ENCODE assay signal across 1 cellular context in the genomic region with DNA sequence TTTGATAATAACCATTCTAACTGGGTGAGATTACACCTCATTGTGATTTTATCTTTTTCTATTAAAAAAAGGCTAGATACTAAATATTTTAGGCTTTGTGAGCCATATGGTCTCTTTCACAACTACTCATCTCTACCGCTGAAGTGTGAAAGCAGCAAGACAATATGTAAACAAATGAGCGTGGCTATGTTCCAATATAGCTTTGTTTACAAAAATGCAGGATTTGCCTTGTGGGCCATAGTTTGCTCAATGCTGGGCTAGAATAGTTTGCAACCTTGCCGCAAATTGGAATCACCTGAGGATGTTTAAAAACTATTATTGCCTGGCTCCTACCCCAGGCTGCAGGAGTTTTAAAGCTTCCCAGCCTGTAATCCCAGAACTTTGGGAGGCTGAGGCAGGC.
TF ChIP-seq lines count a peak whose summit lies in the region.

No MANE protein-coding gene starts in this region.

TF ChIP-seq in HepG2, 621 proteins besides CTCF, POLR2A, EP300 and RAD21:
- TF ChIP-seq FOXA3 (CRISPR knock-in tag; IDR thresholded peaks at IDR 0.05) (peak; percentile 16; the same call in 1 of the 2 replicates), PTBP1 (IDR thresholded peaks at IDR 0.05; ENCODE audit: low read depth, low read length, poor library complexity, severe bottlenecking) (no peak)
- TF ChIP-seq, protein P1, sequence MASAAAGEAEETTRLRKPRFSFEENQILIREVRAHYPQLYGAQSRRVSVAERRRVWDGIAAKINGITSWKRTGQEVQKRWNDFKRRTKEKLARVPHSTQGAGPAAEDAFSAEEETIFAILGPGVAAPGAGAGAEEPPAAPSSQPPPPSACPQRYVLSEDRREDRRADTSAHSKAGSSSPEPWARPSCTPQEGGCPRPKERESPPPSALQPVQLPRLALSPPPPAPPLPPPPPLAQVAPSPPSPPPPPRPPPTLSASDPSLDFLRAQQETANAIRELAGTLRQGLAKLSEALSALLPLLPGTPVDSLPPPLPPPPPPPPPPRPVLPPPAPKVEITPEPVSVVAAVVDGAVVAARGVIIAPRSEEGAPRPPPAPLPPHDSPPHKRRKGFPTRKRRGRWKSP (CRISPR knock-in tag; IDR thresholded peaks at IDR 0.05) = no peak
TF ChIP-seq in HepG2: peak in this region for 1.
